In the genomic region with DNA sequence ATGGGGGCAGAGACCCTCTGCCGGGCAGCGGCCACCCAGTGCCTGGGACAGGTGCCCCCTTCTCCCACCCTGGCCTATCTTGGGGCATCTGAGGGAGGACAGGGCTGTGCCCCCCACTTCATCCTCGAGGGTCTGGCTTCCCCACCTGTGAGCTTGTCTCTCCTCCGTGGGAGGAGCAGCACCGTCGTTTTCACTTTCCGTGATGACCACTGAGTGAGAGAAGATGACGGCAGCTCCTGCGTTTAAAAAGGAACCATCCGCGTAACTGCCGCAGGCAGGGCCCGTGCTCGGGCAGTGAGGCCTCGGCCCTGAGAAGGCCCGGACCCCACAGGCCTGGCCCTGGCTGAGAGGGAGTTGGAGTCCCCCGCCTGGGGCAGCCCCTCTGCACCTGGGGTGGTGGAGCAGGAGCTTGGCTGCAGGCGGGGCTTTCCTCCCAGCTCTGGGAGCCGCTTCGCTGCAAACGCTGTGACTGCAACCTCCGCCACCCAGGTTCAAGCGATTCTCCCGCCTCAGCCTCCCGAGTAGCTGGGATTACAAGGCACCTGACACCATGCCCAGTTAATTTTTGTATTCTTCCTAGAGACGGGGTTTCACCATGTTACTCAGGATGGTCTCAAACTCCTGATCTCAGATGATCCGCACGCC, we compare ENCODE assay signal across 10 cellular contexts. TPM values are rescaled to one million over a fixed set of nuclear protein-coding genes. Genes with fewer than 3 reads are reported as not detected.
DNase-seq lines count a peak whose midpoint lies in the region; ATAC-seq and TF ChIP-seq lines count a peak whose summit lies in the region.
"Not testable (repeated sequence)": the region's sequence is repeated elsewhere in the genome, so short reads cannot be mapped to it uniquely, and the experiment has no call there.
"Had no signal": no experiment of that assay in that cellular context is flagged by ENCODE, and none has a peak within 500 bp of the region (broad histone marks: within the 10 kb centered on the region; RNA-seq: fewer than 3 reads in every experiment).

No MANE protein-coding gene starts in this region.

- intact Hi-C loops in PC-9 (cut with micrococcal nuclease; ENCODE audit: unreplicated experiment): loop anchor here (10.0 kb wide), 1 partner anchor 95 kb away; no protein-coding TSS in a partner anchor
- intact Hi-C loops in breast epithelium (cut with DNase I; ENCODE audit: low total_unique reads): loop anchor here (2.0 kb wide), 1 partner anchor 137 kb away; a partner anchor contains a TSS
- intact Hi-C loops in heart left ventricle (cut with DNase I): loop anchor here in 8 of 10 donors (2.0 to 10.0 kb wide), 9 partner anchors 37 to 365 kb away; a partner anchor contains a TSS
- intact Hi-C loops in spleen (cut with DNase I; ENCODE audit: low total_unique reads): loop anchor here (5.0 kb wide), 2 partner anchors 137 to 352 kb away; a partner anchor contains a TSS

- TF ChIP-seq POLR2A in breast epithelium (IDR thresholded peaks at IDR 0.05); heart left ventricle (IDR thresholded peaks at IDR 0.05); spleen (IDR thresholded peaks at IDR 0.05): not testable (repeated sequence)

- not testable (repeated sequence) for H3K9me3 Mint-ChIP-seq in activated T-cell treated with anti-CD3 and anti-CD28 coated beads, Interleukin-2, amount 50 U/mL, for 72 hours; naive B cell

- not testable (repeated sequence) for H3K27me3 Mint-ChIP-seq in activated T-cell treated with anti-CD3 and anti-CD28 coated beads, Interleukin-2, amount 50 U/mL, for 72 hours (ENCODE audit: low read depth); naive B cell

- not testable (repeated sequence) for H3K36me3 Mint-ChIP-seq in activated T-cell treated with anti-CD3 and anti-CD28 coated beads, Interleukin-2, amount 50 U/mL, for 72 hours (ENCODE audit: insufficient read depth in 2 of 2); naive B cell

- TF ChIP-seq CTCF in PC-9 (conservative IDR thresholded peaks at IDR 0.05); breast epithelium (IDR thresholded peaks at IDR 0.05); heart left ventricle (IDR thresholded peaks at IDR 0.05); spleen (IDR thresholded peaks at IDR 0.05 in 8 of 11, conservative IDR thresholded peaks at IDR 0.05 in 3 of 11): not testable (repeated sequence)

- H3K4me1 Mint-ChIP-seq in activated T-cell treated with anti-CD3 and anti-CD28 coated beads, Interleukin-2, amount 50 U/mL, for 72 hours (ENCODE audit: low read depth): peaks cover 29% of the 10 kb centered on the region
- H3K4me1 Mint-ChIP-seq in naive B cell: peaks cover 23 to 44% (median 35%) of the 10 kb centered on the region in 3 donors

- POLR2A ChIA-PET in PC-9 (lab: Charles Lee; ENCODE audit: unreplicated experiment): not testable (repeated sequence)

- H4K20me1 ChIP-seq in PC-9 (ENCODE audit: insufficient read depth): not testable (repeated sequence)

- H3K27ac ChIP-seq in PC-9 (peak overlapping the region; percentile 52; the same call in 1 of the 2 replicates), breast epithelium (peak overlapping the region; percentile 98 to 100), heart left ventricle (peak overlapping the region; percentile 87 to 99 (median 96)), spleen (peak overlapping the region; percentile 92 to 99 (median 98)), urinary bladder (ENCODE audit: low read depth) (peak overlapping the region; percentile 93)

- H3F3A ChIP-seq in PC-9 (ENCODE audit: insufficient read depth, low read depth): peaks cover 13% of the 10 kb centered on the region; the same call in 1 of the 2 replicates

- H3K36me3 ChIP-seq in PC-9 (ENCODE audit: low read depth); breast epithelium; heart left ventricle; spleen; urinary bladder (ENCODE audit: insufficient read depth): not testable (repeated sequence)

- DNase-seq in PC-9; activated T-cell treated with anti-CD3 and anti-CD28 coated beads, Interleukin-2, amount 50 U/mL, for 72 hours; breast epithelium (ENCODE audit: low spot score in 2 of 2); heart left ventricle; naive B cell: not testable (repeated sequence)
- DNase-seq in spleen: peak; percentile 85

- ATAC-seq in activated T-cell treated with anti-CD3 and anti-CD28 coated beads, Interleukin-2, amount 50 U/mL, for 72 hours (replicated peaks in 1 of 2); heart left ventricle: not testable (repeated sequence)
- ATAC-seq in naive B cell (ENCODE audit: low read depth in 2 of 2): peak in 1 of 2 donors; percentile 7

- H3K4me3 Mint-ChIP-seq in activated T-cell treated with anti-CD3 and anti-CD28 coated beads, Interleukin-2, amount 50 U/mL, for 72 hours: peak overlapping the region; percentile 94
- H3K4me3 Mint-ChIP-seq in naive B cell: peak overlapping the region; percentile 83 to 97 (median 92)

- H3K9me3 ChIP-seq in PC-9 (ENCODE audit: insufficient read depth, low read depth); breast epithelium; heart left ventricle; spleen: not testable (repeated sequence)

- 61 to 72% (median 68%) methylated on average over 16 to 26 of the region's 28 CpGs for WGBS in heart left ventricle, 4 donors
- 55 to 66% (median 61%) methylated on average over 17 to 27 of the region's 28 CpGs for WGBS in spleen, 5 donors
- WGBS in urinary bladder: 81% methylated on average over 25 of the region's 28 CpGs

- H3K4me3 ChIP-seq in GM08714 (ENCODE audit: low read length) (peak overlapping the region; percentile 18; the same call in 1 of the 2 replicates), breast epithelium (peak overlapping the region in 2 of 3 donors; percentile 45 to 73), heart left ventricle (peak overlapping the region; percentile 0 to 86 (median 58)), spleen (peak overlapping the region in 5 of 8 donors; percentile 59 to 93 (median 85))
- H3K4me3 ChIP-seq in PC-9; urinary bladder (ENCODE audit: low read depth, low read length): not testable (repeated sequence)

- BruUV-seq in PC-9 (replicated peaks; lab: Mats Ljungman, UMichigan): not testable (repeated sequence)

- H2AFZ ChIP-seq in PC-9: not testable (repeated sequence)

- not testable (repeated sequence) for H3K9me2 ChIP-seq in PC-9 (ENCODE audit: insufficient read depth)

- H3K4me1 ChIP-seq in PC-9 (replicated peaks; ENCODE audit: insufficient read depth) (peaks cover 34% of the 10 kb centered on the region), breast epithelium (peaks cover 29 to 31% of the 10 kb centered on the region in 2 donors), heart left ventricle (peaks cover 15 to 58% (median 46%) of the 10 kb centered on the region in 12 donors), spleen (peaks cover 34 to 86% (median 68%) of the 10 kb centered on the region in 6 donors)
- H3K4me1 ChIP-seq in urinary bladder (ENCODE audit: insufficient read depth): not testable (repeated sequence)

- peak overlapping the region; percentile 94; the same call in 1 of the 2 replicates for H3K4me2 ChIP-seq in PC-9

- not testable (repeated sequence) for H3K79me2 ChIP-seq in PC-9 (ENCODE audit: low read depth)

- not testable (repeated sequence) for H3K27me3 ChIP-seq in PC-9 (ENCODE audit: insufficient read depth, low read depth); breast epithelium; heart left ventricle; spleen (replicated peaks in 1 of 7)

- H3K27ac Mint-ChIP-seq in activated T-cell treated with anti-CD3 and anti-CD28 coated beads, Interleukin-2, amount 50 U/mL, for 72 hours: peak overlapping the region; percentile 93
- peak overlapping the region; percentile 97 to 100 (median 99) for H3K27ac Mint-ChIP-seq in naive B cell

- CTCF ChIA-PET in PC-9 (lab: Charles Lee): not testable (repeated sequence)

RNA-seq across cellular contexts. Expression of a gene that starts 6.7 kb away (rescaled TPM):
- 9.9 and 13.8 TPM in 2 replicates for total RNA-seq in PC-9 (2021)
- total RNA-seq in activated T-cell treated with anti-CD3 and anti-CD28 coated beads, Interleukin-2, amount 50 U/mL, for 72 hours: 100 to 1,000 TPM; 141 to 175 TPM
- total RNA-seq in breast epithelium: 10 to 100 TPM; 55.8 to 75.8 (median 67.8) TPM
- 10 to 100 TPM in 8 of 9 donors, 1 to 10 TPM in 1; 7.8 to 70.8 (median 14.3) TPM for total RNA-seq in heart left ventricle
- 10 to 100 TPM; 13.6 to 22.5 TPM for polyA plus RNA-seq in heart left ventricle
- polyA plus RNA-seq in naive B cell (ENCODE audit: low read depth in 6 of 6): 10 to 100 TPM; 40.7 to 75.6 (median 50.4) TPM
- 100 to 1,000 TPM; 146 to 203 (median 190) TPM for total RNA-seq in spleen
- 100 to 1,000 TPM; 167 to 366 (median 302) TPM for polyA plus RNA-seq in spleen
- total RNA-seq in urinary bladder: 19.2 TPM
- polyA plus RNA-seq in urinary bladder: 75.5 TPM

RNA-seq across cellular contexts. Expression of a gene that starts 19.4 kb away (rescaled TPM):
- not detected in 2 replicates for total RNA-seq in PC-9 (2021)
- total RNA-seq in activated T-cell treated with anti-CD3 and anti-CD28 coated beads, Interleukin-2, amount 50 U/mL, for 72 hours: under 1 TPM in 1 of 2 donors, not detected in 1; 0.49 TPM
- not detected for total RNA-seq in breast epithelium
- total RNA-seq in heart left ventricle: 1 to 10 TPM in 7 of 9 donors, under 1 TPM in 2; 0.45 to 2.0 (median 1.3) TPM
- polyA plus RNA-seq in heart left ventricle: under 1 TPM; 0.42 to 0.83 TPM
- not detected for polyA plus RNA-seq in naive B cell (ENCODE audit: low read depth in 6 of 6)
- total RNA-seq in spleen: under 1 TPM in 4 of 7 donors, not detected in 3; 0.36 to 0.54 (median 0.42) TPM
- polyA plus RNA-seq in spleen: under 1 TPM in 1 of 3 donors, not detected in 2; 0.36 TPM
- 2.5 TPM for total RNA-seq in urinary bladder
- polyA plus RNA-seq in urinary bladder: 0.42 TPM
- total RNA-seq: osteocyte; T-helper 1 cell treated with Interleukin-12 subunit alpha and Interleukin-12 subunit beta and Interleukin-4 antibody, amounts not matched to agents 30 ng/mL and 1 ng/mL, for 36 hours had no signal

RNA-seq across cellular contexts. Expression of a gene that starts 23.1 kb away (rescaled TPM):
- total RNA-seq in PC-9 (2021): 20.5 and 33.4 TPM in 2 replicates
- 10 to 100 TPM; 44.6 to 49.7 TPM for total RNA-seq in activated T-cell treated with anti-CD3 and anti-CD28 coated beads, Interleukin-2, amount 50 U/mL, for 72 hours
- total RNA-seq in breast epithelium: 10 to 100 TPM; 16.5 to 32.8 (median 31.3) TPM
- total RNA-seq in heart left ventricle: 10 to 100 TPM; 27.2 to 43.0 (median 36.6) TPM
- polyA plus RNA-seq in heart left ventricle: 10 to 100 TPM; 31.4 to 33.1 TPM
- 10 to 100 TPM in 3 of 6 donors, 1 to 10 TPM in 3; 8.6 to 22.2 (median 9.9) TPM for polyA plus RNA-seq in naive B cell (ENCODE audit: low read depth in 6 of 6)
- total RNA-seq in spleen: 10 to 100 TPM; 34.9 to 49.5 (median 47.6) TPM
- 10 to 100 TPM; 13.8 to 30.6 (median 14.0) TPM for polyA plus RNA-seq in spleen
- total RNA-seq in urinary bladder: 19.2 TPM
- polyA plus RNA-seq in urinary bladder: 28.6 TPM

RNA-seq across cellular contexts. Expression of a gene that starts 37.1 kb away (rescaled TPM):
- 26.1 and 35.3 TPM in 2 replicates for total RNA-seq in PC-9 (2021)
- total RNA-seq in activated T-cell treated with anti-CD3 and anti-CD28 coated beads, Interleukin-2, amount 50 U/mL, for 72 hours: 10 to 100 TPM; 34.8 to 39.2 TPM
- 10 to 100 TPM in 2 of 3 donors, 1 to 10 TPM in 1; 4.8 to 15.8 (median 14.4) TPM for total RNA-seq in breast epithelium
- 10 to 100 TPM in 2 of 9 donors, 1 to 10 TPM in 7; 5.1 to 13.9 (median 7.2) TPM for total RNA-seq in heart left ventricle
- polyA plus RNA-seq in heart left ventricle: 1 to 10 TPM; 8.6 to 9.2 TPM
- 10 to 100 TPM; 11.6 to 18.6 (median 13.7) TPM for polyA plus RNA-seq in naive B cell (ENCODE audit: low read depth in 6 of 6)
- 10 to 100 TPM; 21.9 to 43.0 (median 26.7) TPM for total RNA-seq in spleen
- polyA plus RNA-seq in spleen: 10 to 100 TPM; 10.7 to 29.0 (median 13.2) TPM
- total RNA-seq in urinary bladder: 8.9 TPM
- 25.0 TPM for polyA plus RNA-seq in urinary bladder
